In the genomic region with DNA sequence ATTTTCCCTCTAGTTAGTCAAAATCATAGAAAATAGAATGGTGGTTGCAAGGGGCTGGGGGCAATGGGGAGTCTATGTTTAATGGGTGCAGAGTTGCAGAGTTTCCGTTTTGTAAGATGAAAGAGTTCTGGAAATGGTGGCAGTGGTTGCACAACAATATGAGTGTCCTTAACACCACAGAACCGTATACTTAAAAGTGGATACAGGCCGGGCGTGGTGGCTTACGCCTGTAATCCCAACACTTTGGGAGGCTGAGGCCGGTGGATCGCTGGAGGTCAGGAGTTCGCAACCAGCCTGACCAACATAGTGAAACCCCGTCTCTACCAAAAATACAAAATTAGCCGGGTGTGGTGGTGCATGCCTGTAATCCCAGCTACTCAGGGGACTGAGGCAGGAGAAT, we compare ENCODE assay signal across 2 cellular contexts. TPM values are rescaled to one million over a fixed set of nuclear protein-coding genes. Genes with fewer than 3 reads are reported as not detected.
"Had no signal": no experiment of that assay in that cellular context is flagged by ENCODE, and none has a peak within 500 bp of the region (broad histone marks: within the 10 kb centered on the region; RNA-seq: fewer than 3 reads in every experiment).

No MANE protein-coding gene starts in this region.

RNA-seq across cellular contexts. Expression of a gene that starts 50.6 kb away (rescaled TPM):
- total RNA-seq: gastrocnemius medialis had no signal
- polyA plus RNA-seq: mammary epithelial cell had no signal
